Comparison of ENCODE assay signal across 8 cellular contexts in the genomic region with DNA sequence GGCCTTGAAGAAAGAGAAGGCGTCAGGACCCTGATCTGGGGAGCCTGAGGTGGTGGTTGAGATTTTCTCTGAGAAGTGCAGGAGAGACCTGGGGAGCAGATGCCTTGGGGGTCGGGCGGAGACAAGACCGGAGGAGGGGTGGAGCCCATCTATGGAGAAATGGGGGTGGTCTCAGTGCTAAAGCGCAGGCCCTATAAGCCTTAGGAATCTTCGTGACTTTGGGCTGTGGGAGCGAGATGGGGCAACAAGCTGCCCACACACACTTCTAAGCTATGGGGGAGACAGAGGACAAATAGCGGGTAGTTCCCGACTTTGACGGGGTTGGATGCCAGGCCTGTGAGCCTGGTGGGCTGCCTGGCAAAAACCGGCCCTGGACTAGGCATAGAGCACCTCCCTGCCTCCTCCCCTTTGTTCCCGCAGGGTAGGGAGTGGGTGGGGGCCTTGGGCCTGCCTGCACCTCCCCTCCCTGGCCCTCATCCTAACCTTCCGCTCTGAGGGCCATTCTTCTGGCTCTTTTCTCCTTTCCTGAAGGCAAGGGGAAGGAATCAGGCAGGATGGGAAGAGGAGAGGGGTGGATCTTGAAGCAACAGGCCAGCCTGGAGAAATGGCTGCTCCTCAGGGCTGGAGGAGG. TPM values are rescaled to one million over a fixed set of nuclear protein-coding genes. Genes with fewer than 3 reads are reported as not detected.
DNase-seq lines count a peak whose midpoint lies in the region; ATAC-seq and TF ChIP-seq lines count a peak whose summit lies in the region.

No MANE protein-coding gene starts in this region.

- peaks cover 24% of the 10 kb centered on the region for H3K36me3 Mint-ChIP-seq in activated naive CD8-positive, alpha-beta T cell treated with anti-CD3 and anti-CD28 coated beads, Interleukin-2, amount 10 ng/mL, durations not matched to agents 7 days and 5 days

- peaks cover 11% of the 10 kb centered on the region for H3K36me3 ChIP-seq in A673 (ENCODE audit: insufficient read depth, low read length, poor library complexity, severe bottlenecking)
- H3K36me3 ChIP-seq in HEK293 (ENCODE audit: control insufficient read depth in 2 of 2, insufficient read depth in 1 of 2, low read length in 2 of 2) = peaks cover 15 to 47% of the 10 kb centered on the region in 2 experiments; a peak in 2 of 3 replicates
- H3K36me3 ChIP-seq in right atrium auricular region = peaks cover 48% of the 10 kb centered on the region
- peaks cover 0 to 38% (median 33%) of the 10 kb centered on the region in 4 donors for H3K36me3 ChIP-seq in sigmoid colon

- H3K4me1 ChIP-seq in A673 (ENCODE audit: insufficient read depth, low read length, poor library complexity, severe bottlenecking) (peaks cover 3% of the 10 kb centered on the region), HEK293 (ENCODE audit: control insufficient read depth, insufficient read depth, low read length) (peaks cover 2% of the 10 kb centered on the region; the same call in 1 of the 2 replicates), right atrium auricular region (peaks cover 0 to 29% of the 10 kb centered on the region in 2 donors), sigmoid colon (peaks cover 0 to 31% (median 27%) of the 10 kb centered on the region in 4 donors)

- no peak for TF ChIP-seq POLR2A in sigmoid colon (IDR thresholded peaks at IDR 0.05)

- CTCF ChIA-PET in A673 (lab: Charles Lee) (no interaction called here), HEK293 (lab: Yijun Ruan, JAX) (interaction anchor here (1.2 kb wide), 1 partner anchor 10 kb away, joined by 4 read pairs; no protein-coding TSS in a partner anchor)

- WGBS in sigmoid colon, 2 donors = 31 to 56% methylated on average over 13 of the region's 13 CpGs

- H3K4me3 ChIP-seq in A673 (ENCODE audit: low read depth, low read length, poor library complexity, severe bottlenecking) = peak overlapping the region; percentile 77
- H3K4me3 ChIP-seq in HEK293 (ENCODE audit: low read depth, low read length) = peak overlapping the region; percentile 94
- peak overlapping the region; percentile 82 to 97 for H3K4me3 ChIP-seq in right atrium auricular region
- peak overlapping the region; percentile 95 to 96 (median 96) for H3K4me3 ChIP-seq in sigmoid colon

- intact Hi-C loops in A673 (cut with micrococcal nuclease; ENCODE audit: unreplicated experiment) = no loop called here
- intact Hi-C loops in sigmoid colon (cut with DNase I) = loop anchor here (5.0 kb wide), 2 partner anchors 76 to 784 kb away; a partner anchor contains a TSS

- H3K27ac Mint-ChIP-seq in activated naive CD8-positive, alpha-beta T cell treated with anti-CD3 and anti-CD28 coated beads, Interleukin-2, amount 10 ng/mL, durations not matched to agents 7 days and 5 days = peak overlapping the region; percentile 92

- DNase-seq in A673 (ENCODE audit: low spot score) (no peak), right atrium auricular region (ENCODE audit: low spot score) (no peak), sigmoid colon (peak; percentile 78), KG1 (lab: John Stamatoyannopoulos, UW) (no peak), T-helper 9 cell (no peak), NCI-H1694 (lab: John Stamatoyannopoulos, UW) (no peak)
- no peak for DNase-seq in activated naive CD8-positive, alpha-beta T cell treated with anti-CD3 and anti-CD28 coated beads, Interleukin-2, amount 10 ng/mL, durations not matched to agents 7 days and 5 days

- peak overlapping the region; percentile 92 for H3K4me3 Mint-ChIP-seq in activated naive CD8-positive, alpha-beta T cell treated with anti-CD3 and anti-CD28 coated beads, Interleukin-2, amount 10 ng/mL, durations not matched to agents 7 days and 5 days

- TF ChIP-seq CTCF in A673 (conservative IDR thresholded peaks at IDR 0.05; ENCODE audit: low read depth, low read length) (no peak), HEK293 (tag by site-specific recombination; IDR thresholded peaks at IDR 0.05) (no peak), right atrium auricular region (IDR thresholded peaks at IDR 0.05) (no peak), sigmoid colon (IDR thresholded peaks at IDR 0.05) (no peak)

- H3K27me3 Mint-ChIP-seq in activated naive CD8-positive, alpha-beta T cell treated with anti-CD3 and anti-CD28 coated beads, Interleukin-2, amount 10 ng/mL, durations not matched to agents 7 days and 5 days = no peaks in the 10 kb centered on the region

- H3K4me1 Mint-ChIP-seq in activated naive CD8-positive, alpha-beta T cell treated with anti-CD3 and anti-CD28 coated beads, Interleukin-2, amount 10 ng/mL, durations not matched to agents 7 days and 5 days = peaks cover 31% of the 10 kb centered on the region

- no peak for ATAC-seq in activated naive CD8-positive, alpha-beta T cell treated with anti-CD3 and anti-CD28 coated beads, Interleukin-2, amount 10 ng/mL, durations not matched to agents 7 days and 5 days (ENCODE audit: low read depth)

- BruUV-seq in A673 (replicated peaks; lab: Mats Ljungman, UMichigan) = no TSS peak

- POLR2A ChIA-PET in A673 (lab: Charles Lee; ENCODE audit: low non-redundant PET) (no interaction called here), HEK293 (lab: Yijun Ruan, JAX) (no interaction called here)
- POLR2A ChIA-PET in activated naive CD8-positive, alpha-beta T cell treated with anti-CD3 and anti-CD28 coated beads, Interleukin-2, amount 10 ng/mL, durations not matched to agents 7 days and 5 days (lab: Charles Lee) = interaction anchor here (0.6 to 1.4 kb wide), 4 partner anchors 44 to 399 kb away, joined by 3 to 5 read pairs (median 4); no protein-coding TSS in a partner anchor

- peak overlapping the region; percentile 76 for H3K27ac ChIP-seq in A673 (ENCODE audit: low read depth, low read length, poor library complexity, severe bottlenecking)
- H3K27ac ChIP-seq in HEK293 (ENCODE audit: extremely low read depth, low read depth, low read length) = peak overlapping the region; percentile 74
- peak overlapping the region; percentile 89 to 99 for H3K27ac ChIP-seq in right atrium auricular region
- peak overlapping the region; percentile 93 to 95 (median 94) for H3K27ac ChIP-seq in sigmoid colon

- H3K9me3 ChIP-seq in A673 (ENCODE audit: low read depth, low read length, poor library complexity, severe bottlenecking) (no peaks in the 10 kb centered on the region), HEK293 (ENCODE audit: control insufficient read depth, insufficient read depth, low read depth, low read length) (no peaks in the 10 kb centered on the region), right atrium auricular region (no peaks in the 10 kb centered on the region), sigmoid colon (no peaks in the 10 kb centered on the region)

- no peaks in the 10 kb centered on the region for H3K9me3 Mint-ChIP-seq in activated naive CD8-positive, alpha-beta T cell treated with anti-CD3 and anti-CD28 coated beads, Interleukin-2, amount 10 ng/mL, durations not matched to agents 7 days and 5 days

- TF ChIP-seq EP300 in sigmoid colon (IDR thresholded peaks at IDR 0.05) = no peak

- H3K27me3 ChIP-seq in A673 (replicated peaks; ENCODE audit: insufficient read depth, low read depth, low read length, poor library complexity) (no peaks in the 10 kb centered on the region), right atrium auricular region (no peaks in the 10 kb centered on the region), sigmoid colon (no peaks in the 10 kb centered on the region)

TF ChIP-seq in HEK293, 187 proteins besides CTCF, POLR2A, EP300 and RAD21 (continues in another document):
- TF ChIP-seq ZNF266 (tag by site-specific recombination; IDR thresholded peaks at IDR 0.05; ENCODE audit: low read depth) = no peak

RNA-seq across cellular contexts. Expression of a gene that starts 0.9 kb away (rescaled TPM):
- total RNA-seq in A673 (2021) (46.9 and 48.6 TPM in 2 replicates), right atrium auricular region (10 to 100 TPM; 29.2 to 49.6 TPM), sigmoid colon (100 to 1,000 TPM in 1 of 4 donors, 10 to 100 TPM in 3; 53.5 to 113 (median 68.4) TPM)
- 100 to 1,000 TPM; 124 to 125 TPM for total RNA-seq in activated naive CD8-positive, alpha-beta T cell treated with anti-CD3 and anti-CD28 coated beads, Interleukin-2, amount 10 ng/mL, durations not matched to agents 7 days and 5 days
- 10 to 100 TPM; 14.3 to 47.4 (median 18.0) TPM for polyA plus RNA-seq in sigmoid colon

RNA-seq across cellular contexts. Expression of a gene that starts 2.4 kb away (rescaled TPM):
- total RNA-seq in A673 (2021) (not detected in 2 replicates), right atrium auricular region (1,000 to 10,000 TPM; 4,697 to 8,249 TPM), sigmoid colon (1 to 10 TPM in 1 of 4 donors, under 1 TPM in 1, not detected in 2; 0.99 to 2.9 TPM)
- 1 to 10 TPM; 3.0 to 3.2 TPM for total RNA-seq in activated naive CD8-positive, alpha-beta T cell treated with anti-CD3 and anti-CD28 coated beads, Interleukin-2, amount 10 ng/mL, durations not matched to agents 7 days and 5 days
- polyA plus RNA-seq in sigmoid colon = 10 to 100 TPM in 2 of 3 donors, 1 to 10 TPM in 1; 2.6 to 34.2 (median 23.6) TPM

RNA-seq across cellular contexts. Expression of a gene that starts 11.4 kb away (rescaled TPM):
- total RNA-seq in A673 (2021) = 0.07 TPM in 1 of 2 replicates, not detected in the other
- under 1 TPM; 0.06 to 0.09 TPM for total RNA-seq in activated naive CD8-positive, alpha-beta T cell treated with anti-CD3 and anti-CD28 coated beads, Interleukin-2, amount 10 ng/mL, durations not matched to agents 7 days and 5 days
- 10 to 100 TPM; 11.8 to 12.6 TPM for total RNA-seq in right atrium auricular region
- 1 to 10 TPM; 2.6 to 5.4 (median 4.3) TPM for total RNA-seq in sigmoid colon
- polyA plus RNA-seq in sigmoid colon = 1 to 10 TPM in 1 of 3 donors, under 1 TPM in 2; 0.23 to 7.4 (median 0.60) TPM

RNA-seq across cellular contexts. Expression of a gene that starts 38.9 kb away (rescaled TPM):
- total RNA-seq in A673 (2021) (0.41 TPM in 1 of 2 replicates, not detected in the other), right atrium auricular region (10 to 100 TPM; 46.5 to 62.6 TPM), sigmoid colon (100 to 1,000 TPM in 3 of 4 donors, 10 to 100 TPM in 1; 92.0 to 138 (median 120) TPM)
- total RNA-seq in activated naive CD8-positive, alpha-beta T cell treated with anti-CD3 and anti-CD28 coated beads, Interleukin-2, amount 10 ng/mL, durations not matched to agents 7 days and 5 days = 10 to 100 TPM; 10.5 to 13.0 TPM
- polyA plus RNA-seq in sigmoid colon = 10 to 100 TPM; 18.0 to 63.0 (median 58.5) TPM

RNA-seq across cellular contexts. Expression of a gene that starts 45.8 kb away (rescaled TPM):
- 2.9 and 4.5 TPM in 2 replicates for total RNA-seq in A673 (2021)
- total RNA-seq in activated naive CD8-positive, alpha-beta T cell treated with anti-CD3 and anti-CD28 coated beads, Interleukin-2, amount 10 ng/mL, durations not matched to agents 7 days and 5 days = 10 to 100 TPM; 19.2 to 20.6 TPM
- 10 to 100 TPM; 10.1 to 17.6 TPM for total RNA-seq in right atrium auricular region
- 10 to 100 TPM in 3 of 4 donors, 1 to 10 TPM in 1; 8.9 to 14.1 (median 11.9) TPM for total RNA-seq in sigmoid colon
- polyA plus RNA-seq in sigmoid colon = 10 to 100 TPM in 1 of 3 donors, 1 to 10 TPM in 2; 5.3 to 10.5 (median 9.0) TPM

Comparison
In these comparisons a context has a peak if more than half of its experiments do, and no peak if none do; other contexts are left out.
1. RNA of a gene that starts 2.4 kb away (total RNA-seq): 4,697 to 8,249 TPM in right atrium auricular region; 3.0 to 3.2 TPM in activated naive CD8-positive, alpha-beta T cell treated with anti-CD3 and anti-CD28 coated beads, Interleukin-2, amount 10 ng/mL, durations not matched to agents 7 days and 5 days, 0.99 to 2.9 TPM in sigmoid colon and not detected in A673; every median in the first group is over 1,000 times any median in the second.
2. Peak in every context shown above with its lines, with median percentiles within 50 percentile points of each other: H3K27ac ChIP-seq and H3K4me3 ChIP-seq.